In genomic region chr7:141268614-141269013, GRCh38 we compare ENCODE assay signal across 30 cellular contexts.
"Had no signal": no experiment of that assay in that cellular context is flagged by ENCODE, and none has a peak within 500 bp of the region (broad histone marks: within the 10 kb centered on the region; RNA-seq: fewer than 3 reads in every experiment).

No MANE protein-coding gene starts in this region.

- H3K4me3 ChIP-seq: breast epithelium, ovary, sigmoid colon, smooth muscle cell, thyroid gland, upper lobe of left lung, vagina had no signal

- H3K4me1 ChIP-seq: breast epithelium, sigmoid colon, upper lobe of left lung, vagina had no signal

- H3K4me2 ChIP-seq: smooth muscle cell had no signal

- H3K27me3 ChIP-seq: breast epithelium, ovary, sigmoid colon, thyroid gland, upper lobe of left lung, vagina had no signal

- H3K9me3 ChIP-seq: breast epithelium, ovary, sigmoid colon, thyroid gland, upper lobe of left lung, vagina had no signal

- H3K36me3 ChIP-seq: breast epithelium, ovary, sigmoid colon, thyroid gland, upper lobe of left lung, vagina, WERI-Rb-1 had no signal

- H3K27ac ChIP-seq: breast epithelium, ovary, sigmoid colon, thyroid gland, upper lobe of left lung, vagina, WERI-Rb-1 had no signal

- ATAC-seq: activated CD4-positive, CD25-positive, alpha-beta regulatory T cell treated with anti-CD3 and anti-CD28 coated beads, Interleukin-2, amount 50 U/mL, for 24 hours; activated naive CD4-positive, alpha-beta T cell treated with anti-CD3 and anti-CD28 coated beads, Interleukin-2, amount 50 U/mL, for 72 hours; esophagus mucosa; left colon; stimulated activated memory B cell treated with anti-CD40 and anti-IgM and Interleukin-4, amounts not matched to agents 10 μg/mL and 1 μg/mL and 100 μg/mL, for 72 hours; stimulated activated naive CD8-positive, alpha-beta T cell treated with anti-CD3 and anti-CD28 coated beads, Interleukin-15, amount 100 ng/mL, for 72 hours had no signal

- FAIRE-seq: kidney had no signal

- DNase-seq: activated CD4-positive, alpha-beta memory T cell treated with anti-CD3 and anti-CD28 coated beads, Interleukin-2, amount 10 ng/mL, durations not matched to agents 7 days and 5 days; activated CD4-positive, alpha-beta T cell treated with anti-CD3 and anti-CD28 coated beads, Interleukin-2, amount 10 ng/mL, durations not matched to agents 24 days and 14 days; activated naive CD4-positive, alpha-beta T cell; activated T-cell treated with anti-CD3 and anti-CD28 coated beads, Interleukin-2, amount 50 U/mL, for 48 hours; central memory CD4-positive, alpha-beta T cell; endodermal cell; foreskin fibroblast; hypothalamus; immature natural killer cell; kidney; left colon; naive B cell; ovary; sigmoid colon; stimulated activated CD4-positive, alpha-beta T cell treated with anti-CD3 and anti-CD28 coated beads, Interleukin-1b, Interleukin-23, amount 100 ng/mL, for 48 hours; stimulated activated CD4-positive, alpha-beta T cell treated with anti-CD3 and anti-CD28 coated beads, Interleukin-4, amount 100 ng/mL, for 4 hours; stimulated activated CD8-positive, alpha-beta memory T cell treated with anti-CD3 and anti-CD28 coated beads, Interleukin-4, amount 100 ng/mL, for 48 hours; stimulated activated naive CD8-positive, alpha-beta T cell treated with anti-CD3 and anti-CD28 coated beads, Interleukin-15, amount 100 ng/mL, for 72 hours; substantia nigra; T1000; thyroid gland; upper lobe of left lung; WERI-Rb-1 had no signal
